In genomic region chr2:239467956-239468490, GRCh38 we compare ENCODE assay signal across 21 cellular contexts.
DNase-seq lines count a peak whose midpoint lies in the region; ATAC-seq, FAIRE-seq and TF ChIP-seq lines count a peak whose summit lies in the region.
"Had no signal": no experiment of that assay in that cellular context is flagged by ENCODE, and none has a peak within 500 bp of the region (broad histone marks: within the 10 kb centered on the region; RNA-seq: fewer than 3 reads in every experiment).

No MANE protein-coding gene starts in this region.

- DNase-seq in activated CD8-positive, alpha-beta memory T cell treated with anti-CD3 and anti-CD28 coated beads, Interleukin-2, amount 50 U/mL, for 48 hours = peak; percentile 40
- DNase-seq in activated CD8-positive, alpha-beta memory T cell treated with anti-CD3 and anti-CD28 coated beads, Interleukin-2, amount 10 ng/mL, durations not matched to agents 7 days and 5 days = no peak
- DNase-seq in endodermal cell (peak; percentile 17), osteocyte (ENCODE audit: extremely low spot score, unreplicated experiment) (peak; percentile 78), type B pancreatic cell (ENCODE audit: extremely low spot score, unreplicated experiment) (peak; percentile 29), omental fat pad (ENCODE audit: low spot score) (no peak), COLO829 (ENCODE audit: low spot score) (no peak), urothelium cell line (ENCODE audit: low spot score) (no peak)
- DNase-seq: 8988T; CD4-positive, CD25-positive, alpha-beta regulatory T cell; GF-D8; GM23248; HCEC 1CT; NCI-H1092 treated with DMSO at 0.1 percent for 48 hours; NCI-H146; NCI-H2029 treated with DMSO at 0.1 percent for 48 hours; NCI-H2171; NCI-H446 treated with DMSO at 0.1 percent for 48 hours; NK-92 treated with Interleukin-12 subunit alpha and Interleukin-12 subunit beta, amount 100 ng/mL, for 24 hours; SHP77 treated with DMSO at 0.1 percent for 48 hours had no signal

- H3K9me3 ChIP-seq in endodermal cell (ENCODE audit: control insufficient read depth, low read length) = no peaks in the 10 kb centered on the region

- no peak overlapping the region for H3K27ac ChIP-seq in endodermal cell (ENCODE audit: low read depth, low read length)
- H3K27ac ChIP-seq: GM23248 had no signal

- H3K4me1 ChIP-seq in endodermal cell (ENCODE audit: control insufficient read depth, insufficient read depth, low read length) = no peaks in the 10 kb centered on the region

- no peaks in the 10 kb centered on the region for H3K27me3 ChIP-seq in endodermal cell (ENCODE audit: control insufficient read depth, insufficient read depth, low read length, poor library complexity, severe bottlenecking)

- FAIRE-seq in urothelium cell line (lab: Jason Lieb, UNC) = no peak

- no peaks in the 10 kb centered on the region for H3K27me3 Mint-ChIP-seq in activated CD8-positive, alpha-beta memory T cell treated with anti-CD3 and anti-CD28 coated beads, Interleukin-2, amount 10 ng/mL, durations not matched to agents 7 days and 5 days
- H3K27me3 Mint-ChIP-seq in endodermal cell (ENCODE audit: insufficient read depth) (peaks cover 7% of the 10 kb centered on the region), osteocyte (ENCODE audit: unreplicated experiment) (no peaks in the 10 kb centered on the region), type B pancreatic cell (peaks cover 12% of the 10 kb centered on the region)
- H3K27me3 Mint-ChIP-seq: B cell; CD4-positive, CD25-positive, alpha-beta regulatory T cell had no signal

- no peaks in the 10 kb centered on the region for H3K9me3 Mint-ChIP-seq in activated CD8-positive, alpha-beta memory T cell treated with anti-CD3 and anti-CD28 coated beads, Interleukin-2, amount 10 ng/mL, durations not matched to agents 7 days and 5 days (ENCODE audit: low read depth)
- H3K9me3 Mint-ChIP-seq in endodermal cell (peaks cover 17% of the 10 kb centered on the region), osteocyte (ENCODE audit: unreplicated experiment) (peaks cover 5% of the 10 kb centered on the region), type B pancreatic cell (no peaks in the 10 kb centered on the region)

- CTCF ChIA-PET in activated CD8-positive, alpha-beta memory T cell treated with anti-CD3 and anti-CD28 coated beads, Interleukin-2, amount 10 ng/mL, durations not matched to agents 7 days and 5 days (lab: Charles Lee) = no interaction called here

- no peak overlapping the region for H3K27ac Mint-ChIP-seq in activated CD8-positive, alpha-beta memory T cell treated with anti-CD3 and anti-CD28 coated beads, Interleukin-2, amount 10 ng/mL, durations not matched to agents 7 days and 5 days
- H3K27ac Mint-ChIP-seq in endodermal cell (no peak overlapping the region), osteocyte (ENCODE audit: unreplicated experiment) (no peak overlapping the region), type B pancreatic cell (no peak overlapping the region)
- H3K27ac Mint-ChIP-seq: B cell had no signal

- TF ChIP-seq CTCF in endodermal cell (conservative IDR thresholded peaks at IDR 0.05) (no peak), osteocyte (IDR thresholded peaks at IDR 0.05) (no peak), type B pancreatic cell (conservative IDR thresholded peaks at IDR 0.05) (no peak), omental fat pad (IDR thresholded peaks at IDR 0.05) (no peak)

- 91 to 94% methylated on average over 6 to 12 of the region's 12 CpGs for WGBS in endodermal cell (ENCODE audit: insufficient coverage in 1 of 2, insufficient read length in 1 of 2), 2 experiments

- H3K4me1 Mint-ChIP-seq in activated CD8-positive, alpha-beta memory T cell treated with anti-CD3 and anti-CD28 coated beads, Interleukin-2, amount 10 ng/mL, durations not matched to agents 7 days and 5 days = no peaks in the 10 kb centered on the region
- H3K4me1 Mint-ChIP-seq in endodermal cell = peaks cover 5% of the 10 kb centered on the region
- peaks cover 10% of the 10 kb centered on the region for H3K4me1 Mint-ChIP-seq in osteocyte (ENCODE audit: unreplicated experiment)
- peaks cover 5% of the 10 kb centered on the region for H3K4me1 Mint-ChIP-seq in type B pancreatic cell (ENCODE audit: unreplicated experiment)
- H3K4me1 Mint-ChIP-seq: B cell; CD4-positive, CD25-positive, alpha-beta regulatory T cell had no signal

- no peaks in the 10 kb centered on the region for H3K36me3 ChIP-seq in endodermal cell (ENCODE audit: control insufficient read depth, insufficient read depth, low read length)

- H3K4me3 ChIP-seq in endodermal cell (ENCODE audit: low read length) = no peak overlapping the region
- H3K4me3 ChIP-seq: GM23248 had no signal

- no peak overlapping the region for H3K4me3 Mint-ChIP-seq in activated CD8-positive, alpha-beta memory T cell treated with anti-CD3 and anti-CD28 coated beads, Interleukin-2, amount 10 ng/mL, durations not matched to agents 7 days and 5 days
- H3K4me3 Mint-ChIP-seq in endodermal cell = no peak overlapping the region
- no peak overlapping the region for H3K4me3 Mint-ChIP-seq in osteocyte (ENCODE audit: unreplicated experiment)
- no peak overlapping the region for H3K4me3 Mint-ChIP-seq in type B pancreatic cell
- H3K4me3 Mint-ChIP-seq: B cell; CD4-positive, CD25-positive, alpha-beta regulatory T cell had no signal

- no peak overlapping the region for H3K9ac ChIP-seq in endodermal cell (ENCODE audit: extremely low read depth, low read length, poor library complexity, severe bottlenecking)
- H3K9ac ChIP-seq: GM23248 had no signal

- no peak for ATAC-seq in activated CD8-positive, alpha-beta memory T cell treated with anti-CD3 and anti-CD28 coated beads, Interleukin-2, amount 10 ng/mL, durations not matched to agents 7 days and 5 days
- no peak for ATAC-seq in omental fat pad (ENCODE audit: low FRiP score)

- no peaks in the 10 kb centered on the region for H3K36me3 Mint-ChIP-seq in activated CD8-positive, alpha-beta memory T cell treated with anti-CD3 and anti-CD28 coated beads, Interleukin-2, amount 10 ng/mL, durations not matched to agents 7 days and 5 days
- H3K36me3 Mint-ChIP-seq in endodermal cell (ENCODE audit: low read depth) = no peaks in the 10 kb centered on the region
- no peaks in the 10 kb centered on the region for H3K36me3 Mint-ChIP-seq in osteocyte (ENCODE audit: unreplicated experiment)
- no peaks in the 10 kb centered on the region for H3K36me3 Mint-ChIP-seq in type B pancreatic cell
- H3K36me3 Mint-ChIP-seq: CD4-positive, CD25-positive, alpha-beta regulatory T cell had no signal

Comparison
In these comparisons a context has a peak if more than half of its experiments do, and no peak if none do; other contexts are left out.
1. DNase-seq: peak in activated CD8-positive, alpha-beta memory T cell treated with anti-CD3 and anti-CD28 coated beads, Interleukin-2, amount 50 U/mL, for 48 hours (single experiment), endodermal cell (single experiment), osteocyte (single experiment) and type B pancreatic cell (single experiment); none in activated CD8-positive, alpha-beta memory T cell treated with anti-CD3 and anti-CD28 coated beads, Interleukin-2, amount 10 ng/mL, durations not matched to agents 7 days and 5 days (single experiment), omental fat pad (single experiment), COLO829 (single experiment) and urothelium cell line (single experiment).